In genomic region chr2:9745153-9745899, GRCh38 we compare ENCODE assay signal across 1 cellular context.
TF ChIP-seq lines count a peak whose summit lies in the region.

No MANE protein-coding gene starts in this region.

TF ChIP-seq in IMR-90, 13 proteins besides CTCF, POLR2A, EP300 and RAD21:
- TF ChIP-seq ELK1 (IDR thresholded peaks at IDR 0.05; ENCODE audit: borderline replicate concordance, low read depth, low read length) (no peak), MAZ (IDR thresholded peaks at IDR 0.05; ENCODE audit: borderline replicate concordance, low read depth, low read length) (no peak)
